1 cellular context compared by ENCODE assay signal in the genomic region with DNA sequence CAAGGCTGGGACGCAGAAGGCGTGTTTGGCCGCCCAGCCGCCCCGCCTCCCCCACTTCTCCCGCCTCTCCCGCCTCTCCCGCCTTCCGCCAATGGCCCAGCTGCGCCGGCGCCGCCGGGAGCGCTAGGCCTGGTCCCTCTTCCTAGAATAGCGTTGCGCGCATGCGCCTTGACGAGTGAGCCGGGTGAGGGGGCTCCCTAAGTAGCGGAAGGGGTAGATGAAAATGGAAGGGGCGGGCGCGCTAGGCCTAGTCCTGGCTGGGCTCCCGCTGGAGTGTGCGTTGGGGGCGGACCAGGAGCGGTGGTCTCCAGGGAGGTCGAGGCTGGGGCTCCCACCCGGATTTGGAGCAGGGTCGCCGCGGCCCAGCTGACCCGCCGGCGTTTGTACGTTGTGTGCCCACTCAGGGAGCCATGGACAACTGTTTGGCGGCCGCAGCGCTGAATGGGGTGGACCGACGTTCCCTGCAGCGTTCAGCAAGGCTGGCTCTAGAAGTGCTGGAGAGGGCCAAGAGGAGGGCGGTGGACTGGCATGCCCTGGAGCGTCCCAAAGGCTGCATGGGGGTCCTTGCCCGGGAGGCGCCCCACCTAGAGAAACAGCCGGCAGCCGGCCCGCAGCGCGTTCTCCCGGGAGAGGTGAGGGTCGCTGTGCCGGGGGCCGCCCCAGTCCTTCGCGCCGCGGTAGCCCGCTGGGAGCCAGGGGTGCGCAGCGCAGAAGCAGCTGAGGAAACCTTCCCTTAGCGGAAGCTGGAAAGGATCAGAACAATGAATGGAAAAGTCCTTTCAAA.
A peak's percentile ranks its signal among the peaks of the same experiment; 100 is the strongest.
TF ChIP-seq lines count a peak whose summit lies in the region.

A gene with protein sequence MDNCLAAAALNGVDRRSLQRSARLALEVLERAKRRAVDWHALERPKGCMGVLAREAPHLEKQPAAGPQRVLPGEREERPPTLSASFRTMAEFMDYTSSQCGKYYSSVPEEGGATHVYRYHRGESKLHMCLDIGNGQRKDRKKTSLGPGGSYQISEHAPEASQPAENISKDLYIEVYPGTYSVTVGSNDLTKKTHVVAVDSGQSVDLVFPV (plus strand): TSS at position 150 of the 784 bp plus-strand sequence. CDS start 261 bp downstream, at position 411.

TF ChIP-seq in H1, 55 proteins besides CTCF, POLR2A, EP300 and RAD21:
- TF ChIP-seq SIN3A (conservative IDR thresholded peaks at IDR 0.05 in 1 of 2, IDR thresholded peaks at IDR 0.05 in 1 of 2; ENCODE audit: low read depth in 1 of 2, low read length in 2 of 2), result peak in 1 of 2 experiments; percentile 57; a peak in 2 of 4 replicates
- TF ChIP-seq KDM5A (IDR thresholded peaks at IDR 0.05; ENCODE audit: low read length), result no peak
- no peak for TF ChIP-seq CBX5 (IDR thresholded peaks at IDR 0.05; ENCODE audit: low read depth, low read length)
- no peak; the same call in 1 of the 2 replicates for TF ChIP-seq TBP (IDR thresholded peaks at IDR 0.05; ENCODE audit: low read depth, low read length)
- no peak for TF ChIP-seq JUN (IDR thresholded peaks at IDR 0.05; ENCODE audit: low read depth, low read length)
- no peak for TF ChIP-seq RXRA (IDR thresholded peaks at IDR 0.05; ENCODE audit: insufficient read depth, low read depth, low read length)
- 0 out of 2 replicates have a peak, but pooled peaks have one; percentile 8 for TF ChIP-seq MAX (IDR thresholded peaks at IDR 0.05)
- TF ChIP-seq SP2 (IDR thresholded peaks at IDR 0.05; ENCODE audit: low read length), result no peak
- TF ChIP-seq ASH2L (IDR thresholded peaks at IDR 0.05; ENCODE audit: low read length), result peak; percentile 83
- TF ChIP-seq CTBP2 (IDR thresholded peaks at IDR 0.05; ENCODE audit: borderline replicate concordance, insufficient read depth, insufficient read length, low read length), result no peak
- peak; percentile 72 for TF ChIP-seq NRF1 (IDR thresholded peaks at IDR 0.05; ENCODE audit: low read depth, low read length)
- peak; percentile 59; the same call in 1 of the 2 replicates for TF ChIP-seq TAF1 (IDR thresholded peaks at IDR 0.05; ENCODE audit: low read depth, low read length)
- no peak for TF ChIP-seq SP4 (IDR thresholded peaks at IDR 0.05; ENCODE audit: low read length)
- TF ChIP-seq CREB1 (IDR thresholded peaks at IDR 0.05), result no peak
- no peak for TF ChIP-seq USF2 (IDR thresholded peaks at IDR 0.05; ENCODE audit: low read length)
- TF ChIP-seq NANOG (IDR thresholded peaks at IDR 0.05; ENCODE audit: insufficient read depth, low read depth, low read length, poor library complexity, severe bottlenecking), result no peak
- no peak for TF ChIP-seq RFX5 (IDR thresholded peaks at IDR 0.05; ENCODE audit: borderline replicate concordance, low read depth, low read length)
- peak; percentile 54; the same call in 1 of the 2 replicates for TF ChIP-seq PHF8 (conservative IDR thresholded peaks at IDR 0.05; ENCODE audit: low read depth, low read length)
- TF ChIP-seq, protein P1, sequence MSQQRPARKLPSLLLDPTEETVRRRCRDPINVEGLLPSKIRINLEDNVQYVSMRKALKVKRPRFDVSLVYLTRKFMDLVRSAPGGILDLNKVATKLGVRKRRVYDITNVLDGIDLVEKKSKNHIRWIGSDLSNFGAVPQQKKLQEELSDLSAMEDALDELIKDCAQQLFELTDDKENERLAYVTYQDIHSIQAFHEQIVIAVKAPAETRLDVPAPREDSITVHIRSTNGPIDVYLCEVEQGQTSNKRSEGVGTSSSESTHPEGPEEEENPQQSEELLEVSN (IDR thresholded peaks at IDR 0.05), result peak; percentile 49; the same call in 1 of the 2 replicates
- no peak for TF ChIP-seq BACH1 (IDR thresholded peaks at IDR 0.05; ENCODE audit: low read length)
- TF ChIP-seq KDM4A (IDR thresholded peaks at IDR 0.05; ENCODE audit: low read depth, low read length, severe bottlenecking), result peak; percentile 92
